In genomic region chr12:25054076-25054782, GRCh38 we compare ENCODE assay signal across 9 cellular contexts.
A peak's percentile ranks its signal among the peaks of the same experiment; 100 is the strongest.
DNase-seq lines count a peak whose midpoint lies in the region; ATAC-seq lines count a peak whose summit lies in the region.
"Had no signal": no experiment of that assay in that cellular context is flagged by ENCODE, and none has a peak within 500 bp of the region (broad histone marks: within the 10 kb centered on the region; RNA-seq: fewer than 3 reads in every experiment).

No MANE protein-coding gene starts in this region.

- peaks cover 76% of the 10 kb centered on the region for H3K4me1 Mint-ChIP-seq in stimulated activated naive CD8-positive, alpha-beta T cell treated with anti-CD3 and anti-CD28 coated beads, Interleukin-15, Interleukin-2, amounts not matched to agents 100 ng/mL and 50 ng/mL, for 24 hours (ENCODE audit: low read depth)
- H3K4me1 Mint-ChIP-seq in activated CD4-positive, alpha-beta memory T cell treated with anti-CD3 and anti-CD28 coated beads, Interleukin-2, amount 10 ng/mL, durations not matched to agents 7 days and 5 days = peaks cover 58% of the 10 kb centered on the region

- H3K36me3 ChIP-seq in aorta (ENCODE audit: control insufficient read depth in 1 of 2, insufficient read depth in 2 of 2, low read length in 1 of 2) = no peaks in the 10 kb centered on the region

- no peak overlapping the region for H3K4me3 ChIP-seq in aorta (ENCODE audit: low read length in 2 of 2)

- H3K27me3 Mint-ChIP-seq in stimulated activated naive CD8-positive, alpha-beta T cell treated with anti-CD3 and anti-CD28 coated beads, Interleukin-15, Interleukin-2, amounts not matched to agents 100 ng/mL and 50 ng/mL, for 24 hours = no peaks in the 10 kb centered on the region
- peaks cover 1% of the 10 kb centered on the region for H3K27me3 Mint-ChIP-seq in activated CD4-positive, alpha-beta memory T cell treated with anti-CD3 and anti-CD28 coated beads, Interleukin-2, amount 10 ng/mL, durations not matched to agents 7 days and 5 days

- CTCF ChIA-PET in activated CD4-positive, alpha-beta memory T cell treated with anti-CD3 and anti-CD28 coated beads, Interleukin-2, amount 10 ng/mL, durations not matched to agents 7 days and 5 days (lab: Charles Lee) = interaction anchor here (1.8 to 2.9 kb wide), 2 partner anchors 101 to 333 kb away, joined by 8 to 15 read pairs; no protein-coding TSS in a partner anchor

- H3K4me1 ChIP-seq in aorta (ENCODE audit: control insufficient read depth in 1 of 2, insufficient read depth in 2 of 2, low read length in 2 of 2) = no peaks in the 10 kb centered on the region

- ATAC-seq in stimulated activated naive CD8-positive, alpha-beta T cell treated with anti-CD3 and anti-CD28 coated beads, Interleukin-15, Interleukin-2, amounts not matched to agents 100 U/mL and 50 U/mL, for 24 hours = no peak
- ATAC-seq in aorta (ENCODE audit: low FRiP score) = no peak

- no peaks in the 10 kb centered on the region for H3K9me3 ChIP-seq in aorta (ENCODE audit: control insufficient read depth, low read length)

- no peaks in the 10 kb centered on the region for H3K9me3 Mint-ChIP-seq in stimulated activated naive CD8-positive, alpha-beta T cell treated with anti-CD3 and anti-CD28 coated beads, Interleukin-15, Interleukin-2, amounts not matched to agents 100 ng/mL and 50 ng/mL, for 24 hours
- no peaks in the 10 kb centered on the region for H3K9me3 Mint-ChIP-seq in activated CD4-positive, alpha-beta memory T cell treated with anti-CD3 and anti-CD28 coated beads, Interleukin-2, amount 10 ng/mL, durations not matched to agents 7 days and 5 days

- no peak for DNase-seq in stimulated activated naive CD8-positive, alpha-beta T cell treated with anti-CD3 and anti-CD28 coated beads, Interleukin-15, Interleukin-2, amounts not matched to agents 100 U/mL and 50 U/mL, for 24 hours
- no peak for DNase-seq in activated CD4-positive, alpha-beta memory T cell treated with anti-CD3 and anti-CD28 coated beads, Interleukin-2, amount 10 ng/mL, durations not matched to agents 7 days and 5 days
- DNase-seq in kidney tubule cell (ENCODE audit: low spot score) = peak; percentile 43
- no peak for DNase-seq in aorta
- no peak for DNase-seq in NCI-H345 (lab: John Stamatoyannopoulos, UW)
- no peak for DNase-seq in activated effector memory CD4-positive, alpha-beta T cell treated with anti-CD3 and anti-CD28 coated beads, Interleukin-2, amount 50 U/mL, for 16 hours
- no peak for DNase-seq in NCI-H446 (lab: John Stamatoyannopoulos, UW)
- DNase-seq: DMS79 treated with DMSO at 0.1 percent for 48 hours had no signal

- WGBS in aorta, 2 donors = 80 to 84% methylated on average over 4 of the region's 4 CpGs

- POLR2A ChIA-PET in activated CD4-positive, alpha-beta memory T cell treated with anti-CD3 and anti-CD28 coated beads, Interleukin-2, amount 10 ng/mL, durations not matched to agents 7 days and 5 days (lab: Charles Lee) = interaction anchor here (1.1 to 2.3 kb wide), 3 partner anchors 56 to 153 kb away, joined by 4 to 5 read pairs (median 5); no protein-coding TSS in a partner anchor

- H3K4me3 Mint-ChIP-seq in stimulated activated naive CD8-positive, alpha-beta T cell treated with anti-CD3 and anti-CD28 coated beads, Interleukin-15, Interleukin-2, amounts not matched to agents 100 ng/mL and 50 ng/mL, for 24 hours = peak overlapping the region; percentile 91
- peak overlapping the region; percentile 67 for H3K4me3 Mint-ChIP-seq in activated CD4-positive, alpha-beta memory T cell treated with anti-CD3 and anti-CD28 coated beads, Interleukin-2, amount 10 ng/mL, durations not matched to agents 7 days and 5 days

- no peak overlapping the region for H3K27ac ChIP-seq in aorta (ENCODE audit: low read depth in 1 of 2, low read length in 2 of 2)

- intact Hi-C loops in aorta (cut with DNase I) = no loop called here

- peak overlapping the region; percentile 91 for H3K27ac Mint-ChIP-seq in stimulated activated naive CD8-positive, alpha-beta T cell treated with anti-CD3 and anti-CD28 coated beads, Interleukin-15, Interleukin-2, amounts not matched to agents 100 ng/mL and 50 ng/mL, for 24 hours
- peak overlapping the region; percentile 38 for H3K27ac Mint-ChIP-seq in activated CD4-positive, alpha-beta memory T cell treated with anti-CD3 and anti-CD28 coated beads, Interleukin-2, amount 10 ng/mL, durations not matched to agents 7 days and 5 days

- no peaks in the 10 kb centered on the region for H3K36me3 Mint-ChIP-seq in stimulated activated naive CD8-positive, alpha-beta T cell treated with anti-CD3 and anti-CD28 coated beads, Interleukin-15, Interleukin-2, amounts not matched to agents 100 ng/mL and 50 ng/mL, for 24 hours (ENCODE audit: low read depth)
- H3K36me3 Mint-ChIP-seq in activated CD4-positive, alpha-beta memory T cell treated with anti-CD3 and anti-CD28 coated beads, Interleukin-2, amount 10 ng/mL, durations not matched to agents 7 days and 5 days (ENCODE audit: low read depth) = no peaks in the 10 kb centered on the region

- H3K27me3 ChIP-seq in aorta (ENCODE audit: control insufficient read depth in 1 of 2, insufficient read depth in 2 of 2, low read length in 1 of 2) = no peaks in the 10 kb centered on the region
